ENCODE assay signal across 1 cellular context in genomic region chr6:109783245-109783990, GRCh38.
TF ChIP-seq lines count a peak whose summit lies in the region.

No MANE protein-coding gene starts in this region.

TF ChIP-seq in K562, 482 proteins besides CTCF, POLR2A, EP300 and RAD21 (continued from another document):
- no peak for TF ChIP-seq RREB1 (CRISPR knock-in tag; IDR thresholded peaks at IDR 0.05)
